In the genomic region with DNA sequence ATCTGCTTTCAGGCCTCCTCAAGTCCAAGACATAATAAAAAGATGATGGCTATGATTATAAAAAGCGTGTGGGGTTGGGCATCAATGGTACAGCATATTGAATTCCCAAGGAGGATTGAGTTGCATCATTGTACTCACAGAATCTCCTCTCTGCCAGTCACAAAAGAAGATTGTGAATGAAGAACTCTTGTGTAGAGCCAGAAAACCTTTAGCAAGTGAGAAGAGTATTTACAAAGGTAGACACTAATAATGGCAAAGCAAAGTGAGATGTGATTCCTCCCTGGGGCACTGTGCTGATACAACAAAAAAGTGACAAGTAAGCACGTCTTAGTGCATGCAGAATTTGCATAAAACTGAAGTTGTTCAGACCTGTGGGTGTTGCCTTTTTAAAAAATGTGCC, we compare ENCODE assay signal across 24 cellular contexts.
"Had no signal": no experiment of that assay in that cellular context is flagged by ENCODE, and none has a peak within 500 bp of the region (broad histone marks: within the 10 kb centered on the region; RNA-seq: fewer than 3 reads in every experiment).

No MANE protein-coding gene starts in this region.

- FAIRE-seq: keratinocyte had no signal

- H3K4me1 ChIP-seq: gastrocnemius medialis, lower lobe of right lung, psoas muscle, sigmoid colon, testis, tibial artery had no signal

- DNase-seq: effector CD8-positive, alpha-beta T cell; endodermal cell; foreskin fibroblast; gastrocnemius medialis; head of caudate nucleus; left ventricle myocardium superior; lower lobe of right lung; naive thymus-derived CD8-positive, alpha-beta T cell; nephron progenitor cell; occipital lobe; ovary; posterior cingulate gyrus; psoas muscle; right cardiac atrium; sigmoid colon; stimulated activated CD4-positive, alpha-beta T cell treated with anti-CD3 and anti-CD28 coated beads, Interleukin-4, amount 100 ng/mL, for 4 hours; stimulated activated naive CD8-positive, alpha-beta T cell treated with anti-CD3 and anti-CD28 coated beads, Interleukin-15, Interleukin-2, amounts not matched to agents 100 U/mL and 50 U/mL, for 24 hours; substantia nigra; testis; tibial artery had no signal

- ATAC-seq: esophagus mucosa; gastrocnemius medialis; left ventricle myocardium superior; lower lobe of right lung; naive thymus-derived CD8-positive, alpha-beta T cell; psoas muscle; right cardiac atrium; stimulated activated memory B cell treated with anti-CD40 and anti-IgM and Interleukin-4, amounts not matched to agents 10 μg/mL and 1 μg/mL and 100 μg/mL, for 72 hours; stimulated activated naive CD8-positive, alpha-beta T cell treated with anti-CD3 and anti-CD28 coated beads, Interleukin-15, Interleukin-2, amounts not matched to agents 100 U/mL and 50 U/mL, for 24 hours had no signal

- H3K27me3 ChIP-seq: gastrocnemius medialis, ovary, sigmoid colon, testis, tibial artery had no signal

- H3K27ac ChIP-seq: epithelial cell of prostate, gastrocnemius medialis, lower lobe of right lung, ovary, psoas muscle, sigmoid colon, testis, tibial artery had no signal

- H3K36me3 ChIP-seq: gastrocnemius medialis, lower lobe of right lung, ovary, sigmoid colon, tibial artery had no signal

- H3K9me3 ChIP-seq: gastrocnemius medialis, lower lobe of right lung, ovary, psoas muscle, sigmoid colon, testis, tibial artery had no signal

- H3K4me3 ChIP-seq: gastrocnemius medialis, lower lobe of right lung, ovary, psoas muscle, sigmoid colon, testis, tibial artery had no signal
